In the genomic region with DNA sequence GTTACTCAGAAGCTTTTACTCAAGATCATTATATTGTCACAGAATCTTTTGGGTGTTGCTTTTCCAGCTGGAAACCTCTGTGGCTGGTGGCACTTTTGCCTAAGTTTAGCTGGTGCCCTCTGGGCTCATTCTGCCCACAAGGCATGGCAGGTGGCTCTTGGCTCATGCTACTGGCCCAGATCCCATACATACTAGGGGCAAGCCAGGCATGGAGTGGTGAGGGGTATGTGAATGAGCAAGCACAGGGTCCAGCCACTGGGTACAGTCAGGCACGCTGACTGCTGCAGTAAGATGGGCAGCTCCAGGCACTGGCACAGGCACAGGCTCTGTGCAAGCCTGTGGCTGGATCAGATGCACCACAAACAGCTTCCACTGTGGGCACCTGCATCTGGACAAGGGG, we compare ENCODE assay signal across 25 cellular contexts.
A peak's percentile ranks its signal among the peaks of the same experiment; 100 is the strongest.
DNase-seq lines count a peak whose midpoint lies in the region; ATAC-seq and TF ChIP-seq lines count a peak whose summit lies in the region.
"Had no signal": no experiment of that assay in that cellular context is flagged by ENCODE, and none has a peak within 500 bp of the region (broad histone marks: within the 10 kb centered on the region; RNA-seq: fewer than 3 reads in every experiment).

No MANE protein-coding gene starts in this region.

- H3K27ac ChIP-seq in Panc1 (ENCODE audit: low read length): peak overlapping the region; percentile 15; the same call in 1 of the 2 replicates
- H3K27ac ChIP-seq in spleen: no peak overlapping the region
- H3K27ac ChIP-seq: 22Rv1; A549; BLaER1 treated with 17β-estradiol and CSF1 and Interleukin-3, amounts not matched to agents 10 nM and 100 nM; C4-2B had no signal

- TF ChIP-seq CTCF in Panc1 (IDR thresholded peaks at IDR 0.05) (no peak), spleen (IDR thresholded peaks at IDR 0.05 in 8 of 11, conservative IDR thresholded peaks at IDR 0.05 in 3 of 11) (no peak)

- H3K9me3 ChIP-seq in Panc1 (ENCODE audit: control insufficient read depth, insufficient read depth, low read depth, low read length) (peaks cover 11% of the 10 kb centered on the region; the same call in 1 of the 2 replicates), spleen (peaks cover 0 to 9% (median 0%) of the 10 kb centered on the region in 8 donors)
- H3K9me3 ChIP-seq: A549; BLaER1 treated with 17β-estradiol and CSF1 and Interleukin-3, amounts not matched to agents 10 nM and 100 nM had no signal

- TF ChIP-seq POLR2A in spleen (IDR thresholded peaks at IDR 0.05): no peak

- no peak overlapping the region for H3K4me3 ChIP-seq in Panc1 (ENCODE audit: low read depth in 2 of 2, low read length in 2 of 2)
- H3K4me3 ChIP-seq in spleen: no peak overlapping the region
- no peak overlapping the region for H3K4me3 ChIP-seq in H7 (ENCODE audit: insufficient read depth, low read depth, low read length)
- H3K4me3 ChIP-seq: A549; BLaER1 treated with 17β-estradiol and CSF1 and Interleukin-3, amounts not matched to agents 10 nM and 100 nM; GM12878 had no signal

- DNase-seq in Panc1 (ENCODE audit: low read depth, low spot score) (no peak), myocyte (ENCODE audit: low read depth) (peak; percentile 87), sciatic nerve (ENCODE audit: low spot score) (no peak), spleen (peak; percentile 54), cardiac septum (ENCODE audit: low spot score) (no peak), H7 (no peak), CD1c-positive myeloid dendritic cell (ENCODE audit: extremely low spot score) (no peak)
- DNase-seq: AML-193; CD4-positive, alpha-beta memory T cell; CD4-positive, CD25-positive, alpha-beta regulatory T cell; CD8-positive, alpha-beta memory T cell; COR-L47; DMS 273 treated with DMSO at 0.1 percent for 48 hours; DMS153; DMS53; DMS79; DND-41; EL; GDM1 had no signal

- no TSS peak for BruUV-seq in Panc1 (replicated peaks; lab: Mats Ljungman, UMichigan)

- intact Hi-C loops in Panc1 (cut with micrococcal nuclease; ENCODE audit: unreplicated experiment): loop anchor here (10.0 kb wide), 1 partner anchor 369 kb away; no protein-coding TSS in a partner anchor
- intact Hi-C loops in sciatic nerve (cut with DNase I): no loop called here
- intact Hi-C loops in spleen (cut with DNase I; ENCODE audit: low total_unique reads): no loop called here
- intact Hi-C loops in cardiac septum (cut with DNase I): no loop called here

- H3K4me1 ChIP-seq in Panc1 (ENCODE audit: control insufficient read depth, insufficient read depth, low read length): peaks cover 3% of the 10 kb centered on the region
- no peaks in the 10 kb centered on the region for H3K4me1 ChIP-seq in spleen

- H3K36me3 ChIP-seq in Panc1 (ENCODE audit: control insufficient read depth, insufficient read depth, low read length): no peaks in the 10 kb centered on the region
- no peaks in the 10 kb centered on the region for H3K36me3 ChIP-seq in spleen
- no peaks in the 10 kb centered on the region for H3K36me3 ChIP-seq in H7 (replicated peaks; ENCODE audit: control insufficient read depth, insufficient read depth, low read length)
- H3K36me3 ChIP-seq: BLaER1 treated with 17β-estradiol and CSF1 and Interleukin-3, amounts not matched to agents 10 nM and 100 nM had no signal

- in situ Hi-C loops in Panc1 (cut with HindIII; ENCODE audit: low pct_unique_long_range_greater_than_20kb, low sequenced_read_pairs): no loop called here

- ATAC-seq in Panc1 (no peak; the same call in 1 of the 2 replicates), sciatic nerve (peak; percentile 15), HG02870 (IDR thresholded peaks at IDR 0.05; ENCODE audit: unreplicated experiment) (no peak)
- ATAC-seq: A549, GM12878 had no signal

- 75 to 100% (median 90%) methylated on average over 1 of the region's 1 CpG for WGBS in spleen, 5 donors

- POLR2A ChIA-PET in Panc1 (lab: Charles Lee): no interaction called here

- CTCF ChIA-PET in Panc1 (lab: Charles Lee): no interaction called here

- H3K27me3 ChIP-seq in Panc1 (ENCODE audit: control insufficient read depth, insufficient read depth, low read length) (no peaks in the 10 kb centered on the region), spleen (replicated peaks in 1 of 7) (no peaks in the 10 kb centered on the region), H7 (ENCODE audit: control insufficient read depth, insufficient read depth, low read length) (no peaks in the 10 kb centered on the region)
- H3K27me3 ChIP-seq: BLaER1 treated with 17β-estradiol and CSF1 and Interleukin-3, amounts not matched to agents 10 nM and 100 nM had no signal

Comparison
In these comparisons a context has a peak if more than half of its experiments do, and no peak if none do; other contexts are left out.
1. DNase-seq: peak in myocyte (single experiment) and spleen (single experiment); none in Panc1 (single experiment), sciatic nerve (single experiment), cardiac septum (single experiment), H7 (single experiment) and CD1c-positive myeloid dendritic cell (single experiment).